In the genomic region with DNA sequence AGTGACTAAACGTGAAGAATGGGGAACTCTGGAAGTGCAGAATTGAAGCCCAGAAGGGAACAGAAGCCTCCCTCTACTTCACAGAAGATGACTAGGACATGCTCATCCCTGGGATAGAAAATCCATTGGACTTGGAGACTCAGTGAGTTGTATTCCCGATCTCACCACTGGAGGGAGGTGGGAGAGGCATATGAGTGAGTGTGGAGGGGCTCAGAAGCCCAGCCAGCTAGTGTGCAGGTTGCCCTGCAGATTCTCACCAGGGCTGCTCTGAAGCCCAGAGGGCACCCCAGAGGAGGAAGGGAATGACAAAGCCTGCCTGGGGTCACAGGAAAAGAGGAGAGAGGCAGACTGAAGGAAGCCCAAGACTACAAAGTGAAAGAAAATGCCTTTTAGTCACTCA, we compare ENCODE assay signal across 1 cellular context.
TF ChIP-seq lines count a peak whose summit lies in the region.

No MANE protein-coding gene starts in this region.

TF ChIP-seq in IMR-90, 13 proteins besides CTCF, POLR2A, EP300 and RAD21 (continued from another document):
- TF ChIP-seq, protein P1, sequence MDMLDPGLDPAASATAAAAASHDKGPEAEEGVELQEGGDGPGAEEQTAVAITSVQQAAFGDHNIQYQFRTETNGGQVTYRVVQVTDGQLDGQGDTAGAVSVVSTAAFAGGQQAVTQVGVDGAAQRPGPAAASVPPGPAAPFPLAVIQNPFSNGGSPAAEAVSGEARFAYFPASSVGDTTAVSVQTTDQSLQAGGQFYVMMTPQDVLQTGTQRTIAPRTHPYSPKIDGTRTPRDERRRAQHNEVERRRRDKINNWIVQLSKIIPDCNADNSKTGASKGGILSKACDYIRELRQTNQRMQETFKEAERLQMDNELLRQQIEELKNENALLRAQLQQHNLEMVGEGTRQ (IDR thresholded peaks at IDR 0.05; ENCODE audit: low read depth, low read length): no peak
- TF ChIP-seq CHD1 (IDR thresholded peaks at IDR 0.05; ENCODE audit: low read depth, low read length) (no peak), RCOR1 (IDR thresholded peaks at IDR 0.05; ENCODE audit: insufficient replicate concordance, low read length) (no peak)
